In the genomic region with DNA sequence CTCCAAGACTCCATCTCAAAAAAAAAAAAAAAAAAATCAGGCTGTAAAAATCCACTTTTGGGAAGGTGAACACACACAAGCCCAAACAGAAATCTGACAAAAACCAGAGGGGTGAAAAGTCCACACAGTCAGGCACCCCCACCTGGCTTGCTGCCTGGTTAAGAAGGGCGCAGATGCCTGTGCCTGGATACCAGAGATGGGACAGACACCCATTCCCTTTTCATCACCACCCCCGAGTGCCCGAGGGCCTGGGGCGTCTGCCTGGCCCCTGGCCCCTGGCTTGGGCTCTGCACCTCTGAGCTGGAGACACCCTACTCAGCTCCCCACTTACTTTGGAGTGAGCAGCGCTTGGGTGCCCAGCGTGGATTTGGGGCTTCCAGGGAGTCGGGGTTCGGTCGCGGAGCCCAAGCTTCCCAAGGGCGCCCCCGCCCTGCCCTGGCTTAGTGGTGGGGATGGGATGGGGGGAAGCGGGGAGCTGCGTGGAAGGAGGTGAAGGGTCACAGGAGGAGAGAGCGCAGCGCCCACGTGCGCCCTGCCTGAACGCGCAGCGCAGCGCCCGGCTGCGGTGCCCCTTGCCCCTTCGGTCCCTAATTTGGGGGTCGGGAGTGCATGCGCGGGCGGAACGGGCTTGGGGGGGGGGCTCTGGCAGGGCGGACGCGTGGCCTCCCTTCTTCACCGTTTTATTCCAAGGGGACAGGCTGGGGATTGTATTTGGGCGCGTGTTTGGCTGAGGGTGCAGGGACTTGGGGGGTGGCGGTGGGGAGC, we compare ENCODE assay signal across 27 cellular contexts. TPM values are rescaled to one million over a fixed set of nuclear protein-coding genes. Genes with fewer than 3 reads are reported as not detected.
"Had no signal": no experiment of that assay in that cellular context is flagged by ENCODE, and none has a peak within 500 bp of the region (broad histone marks: within the 10 kb centered on the region; RNA-seq: fewer than 3 reads in every experiment).

No MANE protein-coding gene starts in this region.

- H3K4me1 ChIP-seq: lower lobe of right lung, suprapubic skin had no signal

- H3K9me3 ChIP-seq: lower lobe of right lung, ovary, psoas muscle, right atrium auricular region, suprapubic skin, transverse colon had no signal

- H3K36me3 Mint-ChIP-seq: activated naive CD4-positive, alpha-beta T cell treated with anti-CD3 and anti-CD28 coated beads, Interleukin-2, amount 10 ng/mL, durations not matched to agents 7 days and 5 days; neural progenitor cell had no signal

- H3K4me1 Mint-ChIP-seq: activated naive CD4-positive, alpha-beta T cell treated with anti-CD3 and anti-CD28 coated beads, Interleukin-2, amount 10 ng/mL, durations not matched to agents 7 days and 5 days; stimulated activated naive CD8-positive, alpha-beta T cell treated with anti-CD3 and anti-CD28 coated beads, Interleukin-15, amount 100 ng/mL, for 72 hours had no signal

- H3K4me3 Mint-ChIP-seq: activated naive CD4-positive, alpha-beta T cell treated with anti-CD3 and anti-CD28 coated beads, Interleukin-2, amount 10 ng/mL, durations not matched to agents 7 days and 5 days; activated T-cell treated with anti-CD3 and anti-CD28 coated beads, Interleukin-2, amount 50 U/mL, for 72 hours; neural progenitor cell; stimulated activated naive CD8-positive, alpha-beta T cell treated with anti-CD3 and anti-CD28 coated beads, Interleukin-15, amount 100 ng/mL, for 72 hours had no signal

- H3K9ac ChIP-seq: neural progenitor cell had no signal

- H3K36me3 ChIP-seq: lower lobe of right lung, neural progenitor cell, ovary, right atrium auricular region, suprapubic skin, transverse colon had no signal

- ATAC-seq: activated T-cell treated with anti-CD3 and anti-CD28 coated beads, Interleukin-2, amount 50 U/mL, for 72 hours; psoas muscle; stimulated activated naive CD8-positive, alpha-beta T cell treated with anti-CD3 and anti-CD28 coated beads, Interleukin-15, amount 100 ng/mL, for 72 hours had no signal

- H3K4me3 ChIP-seq: lower lobe of right lung, neural progenitor cell, ovary, psoas muscle, right atrium auricular region, suprapubic skin, transverse colon had no signal

- H3K27ac ChIP-seq: lower lobe of right lung, neural progenitor cell, ovary, psoas muscle, right atrium auricular region, suprapubic skin, transverse colon had no signal

- H2AFZ ChIP-seq: neural progenitor cell had no signal

- H3K4me2 ChIP-seq: neural progenitor cell had no signal

- DNase-seq: activated CD4-positive, alpha-beta T cell treated with anti-CD3 and anti-CD28 coated beads, Interleukin-2, amount 50 U/mL, for 4 hours; activated effector memory CD4-positive, alpha-beta T cell treated with anti-CD3 and anti-CD28 coated beads, Interleukin-2, amount 50 U/mL, for 16 hours; activated naive CD4-positive, alpha-beta T cell treated with anti-CD3 and anti-CD28 coated beads, Interleukin-2, amount 10 ng/mL, durations not matched to agents 7 days and 5 days; activated T-cell treated with anti-CD3 and anti-CD28 coated beads, Interleukin-2, amount 50 U/mL, for 72 hours; amygdala; cerebellar nuclear complex; cortex of kidney; erythroblast; foreskin melanocyte; glutamatergic neuron; hypothalamus; lower lobe of right lung; mesendoderm; naive B cell; ovary; stimulated activated CD4-positive, alpha-beta T cell treated with anti-CD3 and anti-CD28 coated beads, Interleukin-1b, Interleukin-23, amount 100 ng/mL, for 48 hours; stimulated activated naive CD8-positive, alpha-beta T cell treated with anti-CD3 and anti-CD28 coated beads, Interleukin-15, amount 100 ng/mL, for 72 hours; T-helper 9 cell; transverse colon had no signal

- H3K9me3 Mint-ChIP-seq: activated naive CD4-positive, alpha-beta T cell treated with anti-CD3 and anti-CD28 coated beads, Interleukin-2, amount 10 ng/mL, durations not matched to agents 7 days and 5 days; activated T-cell treated with anti-CD3 and anti-CD28 coated beads, Interleukin-2, amount 50 U/mL, for 72 hours; neural progenitor cell; stimulated activated naive CD8-positive, alpha-beta T cell treated with anti-CD3 and anti-CD28 coated beads, Interleukin-15, amount 100 ng/mL, for 72 hours had no signal

- H3K27ac Mint-ChIP-seq: activated naive CD4-positive, alpha-beta T cell treated with anti-CD3 and anti-CD28 coated beads, Interleukin-2, amount 10 ng/mL, durations not matched to agents 7 days and 5 days; activated T-cell treated with anti-CD3 and anti-CD28 coated beads, Interleukin-2, amount 50 U/mL, for 72 hours; naive B cell; neural progenitor cell; stimulated activated naive CD8-positive, alpha-beta T cell treated with anti-CD3 and anti-CD28 coated beads, Interleukin-15, amount 100 ng/mL, for 72 hours had no signal

- H3K27me3 ChIP-seq: ovary had no signal

RNA-seq across cellular contexts. Expression of a gene that starts 11.3 kb away (rescaled TPM):
- total RNA-seq: activated T-cell treated with anti-CD3 and anti-CD28 coated beads, Interleukin-2, amount 50 U/mL, for 72 hours; lower lobe of right lung; mucosa of gallbladder; psoas muscle; right atrium auricular region; SK-MEL-5; T-helper 1 cell treated with Interleukin-12 subunit alpha and Interleukin-12 subunit beta and Interleukin-4 antibody, amounts not matched to agents 30 ng/mL and 1 ng/mL, for 36 hours had no signal
- polyA plus RNA-seq: keratinocyte, ovary had no signal
